12 cellular contexts compared by ENCODE assay signal in the genomic region with DNA sequence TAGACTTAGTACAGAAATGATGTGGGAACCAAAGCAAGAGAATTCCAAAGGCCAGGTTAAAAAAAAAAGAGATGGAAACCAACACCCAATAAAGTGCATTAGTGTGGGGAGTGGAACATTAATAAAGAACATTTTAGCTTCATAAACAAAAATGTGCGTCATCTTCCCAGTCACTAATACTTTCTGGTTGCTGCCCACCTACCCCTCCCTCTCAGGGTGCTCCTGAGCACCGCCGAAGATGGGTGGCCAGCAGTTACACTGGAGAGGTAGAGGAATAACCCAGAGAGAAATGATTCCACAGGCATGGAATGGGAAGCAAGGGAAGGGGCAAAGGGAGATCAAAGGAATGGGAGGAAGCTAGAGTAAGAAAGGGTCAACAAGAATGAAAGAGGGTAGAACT. TPM values are rescaled to one million over a fixed set of nuclear protein-coding genes. Genes with fewer than 3 reads are reported as not detected.
DNase-seq lines count a peak whose midpoint lies in the region; ATAC-seq and TF ChIP-seq lines count a peak whose summit lies in the region.
"Had no signal": no experiment of that assay in that cellular context is flagged by ENCODE, and none has a peak within 500 bp of the region (broad histone marks: within the 10 kb centered on the region; RNA-seq: fewer than 3 reads in every experiment).

No MANE protein-coding gene starts in this region.

- no peaks in the 10 kb centered on the region for H4K20me1 ChIP-seq in osteoblast (ENCODE audit: insufficient read depth, low read length)

- H3K9ac ChIP-seq in endodermal cell (ENCODE audit: extremely low read depth, low read length, poor library complexity, severe bottlenecking): no peak overlapping the region

- H3K9me3 ChIP-seq in endodermal cell (ENCODE audit: control insufficient read depth, low read length): no peaks in the 10 kb centered on the region
- H3K9me3 ChIP-seq in osteoblast (ENCODE audit: low read depth, low read length): no peaks in the 10 kb centered on the region

- WGBS in endodermal cell (ENCODE audit: insufficient coverage in 1 of 2, insufficient read length in 1 of 2), 2 experiments: 81% methylated on average over 3 of the region's 3 CpGs; no CpG with 5 or more reads in 1 of the 2 experiments

- peaks cover 8% of the 10 kb centered on the region for H3K27me3 Mint-ChIP-seq in endodermal cell (ENCODE audit: insufficient read depth)
- H3K27me3 Mint-ChIP-seq: activated T-cell treated with anti-CD3 and anti-CD28 coated beads, Interleukin-2, amount 50 U/mL, for 24 hours had no signal

- no peak overlapping the region for H2AFZ ChIP-seq in ACC112 (ENCODE audit: low read length, unreplicated experiment)
- H2AFZ ChIP-seq in osteoblast (ENCODE audit: low read length): no peak overlapping the region

- peak overlapping the region; percentile 52; the same call in 1 of the 2 replicates for H3K27ac ChIP-seq in ACC112 (ENCODE audit: low read depth, low read length)
- H3K27ac ChIP-seq in endodermal cell (ENCODE audit: low read depth, low read length): no peak overlapping the region
- H3K27ac ChIP-seq in osteoblast (ENCODE audit: low read depth, low read length): peak overlapping the region; percentile 68

- no peak overlapping the region for H3K4me2 ChIP-seq in osteoblast (ENCODE audit: insufficient read depth, low read length)

- H3K4me3 Mint-ChIP-seq in endodermal cell: no peak overlapping the region
- H3K4me3 Mint-ChIP-seq: activated T-cell treated with anti-CD3 and anti-CD28 coated beads, Interleukin-2, amount 50 U/mL, for 24 hours had no signal

- H3K27me3 ChIP-seq in ACC112 (ENCODE audit: insufficient read depth, low read length): no peaks in the 10 kb centered on the region
- no peaks in the 10 kb centered on the region for H3K27me3 ChIP-seq in endodermal cell (ENCODE audit: control insufficient read depth, insufficient read depth, low read length, poor library complexity, severe bottlenecking)
- H3K27me3 ChIP-seq in osteoblast (ENCODE audit: insufficient read depth, low read length): no peaks in the 10 kb centered on the region

- DNase-seq in NCI-H1694 (lab: John Stamatoyannopoulos, UW): peak; percentile 44
- DNase-seq in endodermal cell: peak; percentile 40
- DNase-seq in osteoblast (ENCODE audit: insufficient read length, low spot score, missing footprints): no peak
- no peak for DNase-seq in stimulated activated CD4-positive, alpha-beta T cell treated with anti-CD3 and anti-CD28 coated beads, Interleukin-2, amount 100 ng/mL, for 48 hours
- DNase-seq in SW480 (ENCODE audit: low spot score): no peak
- DNase-seq in activated CD8-positive, alpha-beta memory T cell treated with anti-CD3 and anti-CD28 coated beads for 24 hours: no peak
- DNase-seq: activated T-cell treated with anti-CD3 and anti-CD28 coated beads, Interleukin-2, amount 50 U/mL, for 24 hours; EL; stimulated activated CD8-positive, alpha-beta memory T cell treated with anti-CD3 and anti-CD28 coated beads, Interleukin-4, amount 100 ng/mL, for 48 hours had no signal

- peaks cover 9% of the 10 kb centered on the region for H3K79me2 ChIP-seq in ACC112 (ENCODE audit: control insufficient read depth, insufficient read depth, low read length, unreplicated experiment)
- peaks cover 9% of the 10 kb centered on the region for H3K79me2 ChIP-seq in osteoblast (ENCODE audit: insufficient read depth, low read length)

- no peaks in the 10 kb centered on the region for H3K4me1 Mint-ChIP-seq in endodermal cell

- H3K4me1 ChIP-seq in ACC112 (ENCODE audit: control insufficient read depth, insufficient read depth, low read length, unreplicated experiment): peaks cover 32% of the 10 kb centered on the region
- no peaks in the 10 kb centered on the region for H3K4me1 ChIP-seq in endodermal cell (ENCODE audit: control insufficient read depth, insufficient read depth, low read length)
- H3K4me1 ChIP-seq in osteoblast (ENCODE audit: insufficient read depth, low read length): peaks cover 21% of the 10 kb centered on the region

- H3K36me3 ChIP-seq in ACC112 (ENCODE audit: insufficient read depth, low read length) (0 out of 2 replicates have a peak, but pooled peaks cover 6% of the 10 kb centered on the region), endodermal cell (ENCODE audit: control insufficient read depth, insufficient read depth, low read length) (peaks cover 38% of the 10 kb centered on the region), osteoblast (ENCODE audit: insufficient read depth, low read length) (peaks cover 38% of the 10 kb centered on the region)

- peak overlapping the region; percentile 76 for H3K4me3 ChIP-seq in ACC112 (ENCODE audit: low read depth, low read length)
- peak overlapping the region; percentile 73 for H3K4me3 ChIP-seq in endodermal cell (ENCODE audit: low read length)
- H3K4me3 ChIP-seq in osteoblast (ENCODE audit: insufficient read depth, low read length): no peak overlapping the region

- H3K9me3 Mint-ChIP-seq in endodermal cell: no peaks in the 10 kb centered on the region
- H3K9me3 Mint-ChIP-seq: activated T-cell treated with anti-CD3 and anti-CD28 coated beads, Interleukin-2, amount 50 U/mL, for 24 hours had no signal

- peaks cover 3% of the 10 kb centered on the region for H3K36me3 Mint-ChIP-seq in endodermal cell (ENCODE audit: low read depth)

- TF ChIP-seq CTCF in endodermal cell (conservative IDR thresholded peaks at IDR 0.05) (no peak), osteoblast (IDR thresholded peaks at IDR 0.05; ENCODE audit: extremely low read depth, low read depth, low read length) (no peak)

- no peak overlapping the region for H3K27ac Mint-ChIP-seq in endodermal cell
- H3K27ac Mint-ChIP-seq: activated T-cell treated with anti-CD3 and anti-CD28 coated beads, Interleukin-2, amount 50 U/mL, for 24 hours had no signal

- ATAC-seq in HG03520 (IDR thresholded peaks at IDR 0.05; ENCODE audit: unreplicated experiment): no peak

RNA-seq across cellular contexts. Expression of a gene that starts 6.0 kb away (rescaled TPM):
- total RNA-seq in endodermal cell (10 to 100 TPM; 55.0 to 64.1 TPM), osteoblast (95.2 and 97.0 TPM in 2 replicates)
- polyA plus RNA-seq in endodermal cell (2013, experiment 1 of 2): 66.3 TPM
- 63.7 TPM for polyA plus RNA-seq in endodermal cell (2013, experiment 2 of 2)

RNA-seq across cellular contexts. Expression of a gene that starts 24.8 kb away (rescaled TPM):
- total RNA-seq in endodermal cell: 10 to 100 TPM; 10.6 to 12.9 TPM
- 10.5 TPM for polyA plus RNA-seq in endodermal cell (2013, experiment 1 of 2)
- polyA plus RNA-seq in endodermal cell (2013, experiment 2 of 2): 8.3 TPM
- 8.3 and 10.5 TPM in 2 replicates for total RNA-seq in osteoblast

RNA-seq across cellular contexts. Expression of a gene that starts 25.3 kb away (rescaled TPM):
- total RNA-seq in endodermal cell (10 to 100 TPM; 38.9 to 44.8 TPM), osteoblast (25.3 and 29.7 TPM in 2 replicates)
- 65.6 TPM for polyA plus RNA-seq in endodermal cell (2013, experiment 1 of 2)
- 58.9 TPM for polyA plus RNA-seq in endodermal cell (2013, experiment 2 of 2)

RNA-seq across cellular contexts. Expression of a gene that starts 27.8 kb away (rescaled TPM):
- 10 to 100 TPM; 16.8 to 26.8 TPM for total RNA-seq in endodermal cell
- polyA plus RNA-seq in endodermal cell (2013, experiment 1 of 2): 24.6 TPM
- polyA plus RNA-seq in endodermal cell (2013, experiment 2 of 2): 22.9 TPM
- 0.29 and 0.36 TPM in 2 replicates for total RNA-seq in osteoblast
- total RNA-seq: H4 had no signal

RNA-seq across cellular contexts. Expression of a gene that starts 33.5 kb away (rescaled TPM):
- total RNA-seq in endodermal cell: 1 to 10 TPM; 1.1 to 1.6 TPM
- 2.7 TPM for polyA plus RNA-seq in endodermal cell (2013, experiment 1 of 2)
- 2.5 TPM for polyA plus RNA-seq in endodermal cell (2013, experiment 2 of 2)
- 2.4 and 3.6 TPM in 2 replicates for total RNA-seq in osteoblast

Comparison
In these comparisons a context has a peak if more than half of its experiments do, and no peak if none do; other contexts are left out.
1. DNase-seq: peak in NCI-H1694 (single experiment) and endodermal cell (single experiment); none in osteoblast (single experiment), stimulated activated CD4-positive, alpha-beta T cell treated with anti-CD3 and anti-CD28 coated beads, Interleukin-2, amount 100 ng/mL, for 48 hours (0 of 2), SW480 (single experiment) and activated CD8-positive, alpha-beta memory T cell treated with anti-CD3 and anti-CD28 coated beads for 24 hours (single experiment).